Comparison of ENCODE assay signal across 1 cellular context in genomic region chr1:241640149-241640866, GRCh38.
A peak's percentile ranks its signal among the peaks of the same experiment; 100 is the strongest.
TF ChIP-seq lines count a peak whose summit lies in the region.

TSS of gene CHML (minus strand) at chr1:241640369. CDS start at chr1:241635766, 4,603 bp downstream.
TSS of gene OPN3 (minus strand) at chr1:241640369. CDS start at chr1:241640254, 115 bp downstream.

TF ChIP-seq in HepG2, 621 proteins besides CTCF, POLR2A, EP300 and RAD21 (continued from another document and continues in another):
- TF ChIP-seq HMGA1 (CRISPR knock-in tag; conservative IDR thresholded peaks at IDR 0.05) = no peak
- no peak for TF ChIP-seq MTF2 (CRISPR knock-in tag; IDR thresholded peaks at IDR 0.05; ENCODE audit: borderline replicate concordance)
- TF ChIP-seq HIC2 (CRISPR knock-in tag; IDR thresholded peaks at IDR 0.05; ENCODE audit: low read depth) = no peak
- TF ChIP-seq, protein P1, sequence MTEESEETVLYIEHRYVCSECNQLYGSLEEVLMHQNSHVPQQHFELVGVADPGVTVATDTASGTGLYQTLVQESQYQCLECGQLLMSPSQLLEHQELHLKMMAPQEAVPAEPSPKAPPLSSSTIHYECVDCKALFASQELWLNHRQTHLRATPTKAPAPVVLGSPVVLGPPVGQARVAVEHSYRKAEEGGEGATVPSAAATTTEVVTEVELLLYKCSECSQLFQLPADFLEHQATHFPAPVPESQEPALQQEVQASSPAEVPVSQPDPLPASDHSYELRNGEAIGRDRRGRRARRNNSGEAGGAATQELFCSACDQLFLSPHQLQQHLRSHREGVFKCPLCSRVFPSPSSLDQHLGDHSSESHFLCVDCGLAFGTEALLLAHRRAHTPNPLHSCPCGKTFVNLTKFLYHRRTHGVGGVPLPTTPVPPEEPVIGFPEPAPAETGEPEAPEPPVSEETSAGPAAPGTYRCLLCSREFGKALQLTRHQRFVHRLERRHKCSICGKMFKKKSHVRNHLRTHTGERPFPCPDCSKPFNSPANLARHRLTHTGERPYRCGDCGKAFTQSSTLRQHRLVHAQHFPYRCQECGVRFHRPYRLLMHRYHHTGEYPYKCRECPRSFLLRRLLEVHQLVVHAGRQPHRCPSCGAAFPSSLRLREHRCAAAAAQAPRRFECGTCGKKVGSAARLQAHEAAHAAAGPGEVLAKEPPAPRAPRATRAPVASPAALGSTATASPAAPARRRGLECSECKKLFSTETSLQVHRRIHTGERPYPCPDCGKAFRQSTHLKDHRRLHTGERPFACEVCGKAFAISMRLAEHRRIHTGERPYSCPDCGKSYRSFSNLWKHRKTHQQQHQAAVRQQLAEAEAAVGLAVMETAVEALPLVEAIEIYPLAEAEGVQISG (CRISPR knock-in tag; IDR thresholded peaks at IDR 0.05) = peak; percentile 45
- 0 out of 2 replicates have a peak, but pooled peaks have one; percentile 13 for TF ChIP-seq KDM1A (CRISPR knock-in tag; IDR thresholded peaks at IDR 0.05)
- TF ChIP-seq ZXDC (CRISPR knock-in tag; IDR thresholded peaks at IDR 0.05) = 0 out of 2 replicates have a peak, but pooled peaks have one; percentile 57
- peak; percentile 69; the same call in 1 of the 2 replicates for TF ChIP-seq NKX3-1 (CRISPR knock-in tag; IDR thresholded peaks at IDR 0.05)
- no peak for TF ChIP-seq NFE2L1 (CRISPR knock-in tag; IDR thresholded peaks at IDR 0.05; ENCODE audit: borderline replicate concordance)
- 0 out of 2 replicates have a peak, but pooled peaks have one; percentile 32 for TF ChIP-seq ZNF225 (CRISPR knock-in tag; IDR thresholded peaks at IDR 0.05)
- no peak for TF ChIP-seq RFX3 (CRISPR knock-in tag; IDR thresholded peaks at IDR 0.05)
- no peak for TF ChIP-seq PPARG (CRISPR knock-in tag; conservative IDR thresholded peaks at IDR 0.05)
- peak; percentile 35; the same call in 1 of the 2 replicates for TF ChIP-seq FOXJ3 (CRISPR knock-in tag; IDR thresholded peaks at IDR 0.05; ENCODE audit: borderline replicate concordance)
- TF ChIP-seq MTA1 (CRISPR knock-in tag; IDR thresholded peaks at IDR 0.05; ENCODE audit: borderline replicate concordance) = no peak
- no peak for TF ChIP-seq ZNF256 (CRISPR knock-in tag; conservative IDR thresholded peaks at IDR 0.05)
- peak; percentile 45; the same call in 1 of the 2 replicates for TF ChIP-seq ZMYM4 (CRISPR knock-in tag; IDR thresholded peaks at IDR 0.05)
- TF ChIP-seq SNAPC5 (CRISPR knock-in tag; IDR thresholded peaks at IDR 0.05; ENCODE audit: borderline replicate concordance) = 0 out of 2 replicates have a peak, but pooled peaks have one; percentile 51
- no peak for TF ChIP-seq XBP1 (CRISPR knock-in tag; IDR thresholded peaks at IDR 0.05)
- peak; percentile 42; the same call in 1 of the 2 replicates for TF ChIP-seq PRDM10 (CRISPR knock-in tag; IDR thresholded peaks at IDR 0.05; ENCODE audit: low read depth)
- TF ChIP-seq YEATS4 (CRISPR knock-in tag; IDR thresholded peaks at IDR 0.05; ENCODE audit: borderline replicate concordance) = peak; percentile 70
- peak; percentile 61; the same call in 1 of the 2 replicates for TF ChIP-seq ZNF670 (CRISPR knock-in tag; IDR thresholded peaks at IDR 0.05; ENCODE audit: borderline replicate concordance)
- TF ChIP-seq CSRNP1 (CRISPR knock-in tag; IDR thresholded peaks at IDR 0.05) = peak; percentile 61; the same call in 1 of the 2 replicates
- no peak for TF ChIP-seq MAFF (IDR thresholded peaks at IDR 0.05; ENCODE audit: low read depth, low read length)
- TF ChIP-seq ZNF264 (CRISPR knock-in tag; IDR thresholded peaks at IDR 0.05) = peak; percentile 47; the same call in 1 of the 2 replicates
- no peak for TF ChIP-seq PRMT3 (CRISPR knock-in tag; IDR thresholded peaks at IDR 0.05; ENCODE audit: borderline replicate concordance, low read depth)
- peak; percentile 65; the same call in 1 of the 2 replicates for TF ChIP-seq ZSCAN20 (CRISPR knock-in tag; IDR thresholded peaks at IDR 0.05; ENCODE audit: borderline replicate concordance)
- TF ChIP-seq, protein P2, sequence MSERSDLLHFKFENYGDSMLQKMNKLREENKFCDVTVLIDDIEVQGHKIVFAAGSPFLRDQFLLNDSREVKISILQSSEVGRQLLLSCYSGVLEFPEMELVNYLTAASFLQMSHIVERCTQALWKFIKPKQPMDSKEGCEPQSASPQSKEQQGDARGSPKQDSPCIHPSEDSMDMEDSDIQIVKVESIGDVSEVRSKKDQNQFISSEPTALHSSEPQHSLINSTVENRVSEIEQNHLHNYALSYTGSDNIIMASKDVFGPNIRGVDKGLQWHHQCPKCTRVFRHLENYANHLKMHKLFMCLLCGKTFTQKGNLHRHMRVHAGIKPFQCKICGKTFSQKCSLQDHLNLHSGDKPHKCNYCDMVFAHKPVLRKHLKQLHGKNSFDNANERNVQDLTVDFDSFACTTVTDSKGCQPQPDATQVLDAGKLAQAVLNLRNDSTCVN (CRISPR knock-in tag; IDR thresholded peaks at IDR 0.05; ENCODE audit: borderline replicate concordance) = no peak
- TF ChIP-seq FOXK2 (IDR thresholded peaks at IDR 0.05) = no peak
- TF ChIP-seq SSRP1 (CRISPR knock-in tag; IDR thresholded peaks at IDR 0.05) = no peak
- peak; percentile 65; the same call in 1 of the 2 replicates for TF ChIP-seq ZNF234 (CRISPR knock-in tag; conservative IDR thresholded peaks at IDR 0.05)
- no peak for TF ChIP-seq ATF7 (IDR thresholded peaks at IDR 0.05)
- TF ChIP-seq ATF7 (CRISPR knock-in tag; IDR thresholded peaks at IDR 0.05) = no peak
- no peak for TF ChIP-seq PHF8 (CRISPR knock-in tag; IDR thresholded peaks at IDR 0.05)
- no peak for TF ChIP-seq YEATS2 (CRISPR knock-in tag; IDR thresholded peaks at IDR 0.05; ENCODE audit: borderline replicate concordance)
- TF ChIP-seq SIN3B (IDR thresholded peaks at IDR 0.05; ENCODE audit: low read length) = no peak
- TF ChIP-seq KLF16 (CRISPR knock-in tag; IDR thresholded peaks at IDR 0.05) = 0 out of 4 replicates have a peak, but pooled peaks of 1 of the 2 experiments have one; percentile 8
- TF ChIP-seq, protein P3, sequence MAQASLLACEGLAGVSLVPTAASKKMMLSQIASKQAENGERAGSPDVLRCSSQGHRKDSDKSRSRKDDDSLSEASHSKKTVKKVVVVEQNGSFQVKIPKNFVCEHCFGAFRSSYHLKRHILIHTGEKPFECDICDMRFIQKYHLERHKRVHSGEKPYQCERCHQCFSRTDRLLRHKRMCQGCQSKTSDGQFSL (CRISPR knock-in tag; IDR thresholded peaks at IDR 0.05) = peak; percentile 71; the same call in 1 of the 2 replicates
- TF ChIP-seq LCORL (IDR thresholded peaks at IDR 0.05) = no peak
- TF ChIP-seq LCORL (CRISPR knock-in tag; IDR thresholded peaks at IDR 0.05) = 0 out of 2 replicates have a peak, but pooled peaks have one; percentile 7
- 0 out of 2 replicates have a peak, but pooled peaks have one; percentile 22 for TF ChIP-seq ZNF768 (CRISPR knock-in tag; IDR thresholded peaks at IDR 0.05)
- TF ChIP-seq SPEN (CRISPR knock-in tag; IDR thresholded peaks at IDR 0.05; ENCODE audit: low read depth) = no peak
- no peak for TF ChIP-seq RBM39 (IDR thresholded peaks at IDR 0.05; ENCODE audit: low read depth, low read length, poor library complexity, severe bottlenecking)
- TF ChIP-seq, protein P4, sequence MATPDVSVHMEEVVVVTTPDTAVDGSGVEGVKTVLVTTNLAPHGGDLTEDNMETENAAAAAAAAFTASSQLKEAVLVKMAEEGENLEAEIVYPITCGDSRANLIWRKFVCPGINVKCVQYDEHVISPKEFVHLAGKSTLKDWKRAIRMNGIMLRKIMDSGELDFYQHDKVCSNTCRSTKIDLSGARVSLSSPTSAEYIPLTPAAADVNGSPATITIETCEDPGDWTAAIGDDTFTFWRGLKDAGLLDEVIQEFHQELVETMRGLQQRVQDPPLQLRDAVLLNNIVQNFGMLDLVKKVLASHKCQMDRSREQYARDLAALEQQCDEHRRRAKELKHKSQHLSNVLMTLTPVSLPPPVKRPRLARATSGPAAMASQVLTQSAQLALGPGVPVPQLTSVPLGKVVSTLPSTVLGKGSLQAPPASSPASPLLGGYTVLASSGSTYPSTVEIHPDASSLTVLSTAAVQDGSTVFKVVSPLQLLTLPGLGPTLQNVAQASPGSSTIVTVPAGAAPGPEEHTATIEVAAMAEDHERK (CRISPR knock-in tag; IDR thresholded peaks at IDR 0.05; ENCODE audit: low read depth) = 0 out of 2 replicates have a peak, but pooled peaks have one; percentile 43
- no peak for TF ChIP-seq BATF2 (CRISPR knock-in tag; IDR thresholded peaks at IDR 0.05)
- TF ChIP-seq ZFX (CRISPR knock-in tag; IDR thresholded peaks at IDR 0.05; ENCODE audit: low read depth) = peak; percentile 65; the same call in 1 of the 2 replicates
